8 cellular contexts compared by ENCODE assay signal in genomic region chr16:70427786-70428177, GRCh38. TPM values are rescaled to one million over a fixed set of nuclear protein-coding genes. Genes with fewer than 3 reads are reported as not detected.
DNase-seq lines count a peak whose midpoint lies in the region; ATAC-seq, FAIRE-seq and TF ChIP-seq lines count a peak whose summit lies in the region.

No MANE protein-coding gene starts in this region.

- intact Hi-C loops in Right ventricle myocardium superior (cut with DNase I), result no loop called here

- H3K9me3 ChIP-seq in cardiac muscle cell (ENCODE audit: low read depth) (no peaks in the 10 kb centered on the region), muscle layer of colon (ENCODE audit: low read length) (no peaks in the 10 kb centered on the region)

- H3K27ac ChIP-seq in cardiac muscle cell (peak overlapping the region; percentile 99), muscle layer of colon (ENCODE audit: low read depth, low read length) (peak overlapping the region; percentile 12), urinary bladder (ENCODE audit: low read depth) (peak overlapping the region; percentile 55)

- 37% methylated on average over 4 of the region's 4 CpGs for WGBS in urinary bladder

- no peaks in the 10 kb centered on the region for H3K27me3 ChIP-seq in cardiac muscle cell
- H3K27me3 ChIP-seq in muscle layer of colon (ENCODE audit: control insufficient read depth in 1 of 2, insufficient read depth in 2 of 2, low read length in 2 of 2), result no peaks in the 10 kb centered on the region

- ATAC-seq in Right ventricle myocardium superior (ENCODE audit: poor library complexity) (no peak), HG02588 (IDR thresholded peaks at IDR 0.05; ENCODE audit: unreplicated experiment) (no peak)

- peak overlapping the region in 3 of 5 experiments; percentile 21 to 72 (median 67) for H3K4me3 Mint-ChIP-seq in brain

- H3K9me3 Mint-ChIP-seq in brain, result no peaks in the 10 kb centered on the region

- H3K4me1 Mint-ChIP-seq in brain, result peaks cover 50% of the 10 kb centered on the region

- peaks cover 13% of the 10 kb centered on the region for H3K36me3 Mint-ChIP-seq in brain

- DNase-seq in cardiac muscle cell (ENCODE audit: low read depth in 1 of 2, low spot score in 1 of 2) (no peak), Right ventricle myocardium superior (no peak), D721Med (ENCODE audit: insufficient read length, low spot score) (no peak)
- DNase-seq in stimulated activated naive CD4-positive, alpha-beta T cell treated with Interleukin-2 at 50 U/mL for 16 hours (lab: John Stamatoyannopoulos, UW), result no peak

- H3K27me3 Mint-ChIP-seq in brain, result no peaks in the 10 kb centered on the region

- FAIRE-seq in D721Med (lab: Jason Lieb, UNC), result no peak

- TF ChIP-seq CTCF in cardiac muscle cell (IDR thresholded peaks at IDR 0.05; ENCODE audit: low read depth, low read length) (no peak), brain (conservative IDR thresholded peaks at IDR 0.05) (no peak), D721Med (IDR thresholded peaks at IDR 0.05; ENCODE audit: insufficient read depth, missing control alignments) (no peak)

- no peak overlapping the region for H3K9ac ChIP-seq in muscle layer of colon (ENCODE audit: low read length)

- H3K27ac Mint-ChIP-seq in brain, result peak overlapping the region; percentile 84 to 98 (median 97)

- H3K4me3 ChIP-seq in cardiac muscle cell (no peak overlapping the region), muscle layer of colon (ENCODE audit: low read depth in 1 of 2, low read length in 2 of 2) (peak overlapping the region in 1 of 2 donors; percentile 19), urinary bladder (ENCODE audit: low read depth, low read length) (no peak overlapping the region)

- H3K36me3 ChIP-seq in cardiac muscle cell (no peaks in the 10 kb centered on the region), muscle layer of colon (ENCODE audit: insufficient read depth, low read length) (no peaks in the 10 kb centered on the region), urinary bladder (ENCODE audit: insufficient read depth) (no peaks in the 10 kb centered on the region)

- H3K4me1 ChIP-seq in cardiac muscle cell (ENCODE audit: low read depth) (peaks cover 65% of the 10 kb centered on the region), muscle layer of colon (ENCODE audit: insufficient read depth, low read length) (peaks cover 38% of the 10 kb centered on the region), urinary bladder (ENCODE audit: insufficient read depth) (no peaks in the 10 kb centered on the region)

RNA-seq across cellular contexts. Expression of gene ST3GAL2, which starts 11.1 kb away (rescaled TPM):
- total RNA-seq in cardiac muscle cell (87.3 and 115 TPM in 2 replicates), Right ventricle myocardium superior (19.6 TPM), urinary bladder (30.5 TPM)
- polyA plus RNA-seq in cardiac muscle cell (46.1 and 50.9 TPM in 2 replicates), brain (ENCODE audit: insufficient read depth, low read depth, low replicate concordance) (17.3 TPM), urinary bladder (19.3 TPM)

RNA-seq across cellular contexts. Expression of gene FCSK, which starts 26.6 kb away (rescaled TPM):
- total RNA-seq in cardiac muscle cell (13.8 and 22.5 TPM in 2 replicates), Right ventricle myocardium superior (8.0 TPM), urinary bladder (7.6 TPM)
- polyA plus RNA-seq in cardiac muscle cell (10.2 and 12.0 TPM in 2 replicates), brain (ENCODE audit: insufficient read depth, low read depth, low replicate concordance) (9.1 TPM), urinary bladder (11.0 TPM)

Comparison
In these comparisons a context has a peak if more than half of its experiments do, and no peak if none do; other contexts are left out.
1. H3K27ac ChIP-seq: peak in every context shown above with its lines; median percentile 99 in cardiac muscle cell; 55 in urinary bladder; 12 in muscle layer of colon.